ENCODE assay signal across 14 cellular contexts in the genomic region with DNA sequence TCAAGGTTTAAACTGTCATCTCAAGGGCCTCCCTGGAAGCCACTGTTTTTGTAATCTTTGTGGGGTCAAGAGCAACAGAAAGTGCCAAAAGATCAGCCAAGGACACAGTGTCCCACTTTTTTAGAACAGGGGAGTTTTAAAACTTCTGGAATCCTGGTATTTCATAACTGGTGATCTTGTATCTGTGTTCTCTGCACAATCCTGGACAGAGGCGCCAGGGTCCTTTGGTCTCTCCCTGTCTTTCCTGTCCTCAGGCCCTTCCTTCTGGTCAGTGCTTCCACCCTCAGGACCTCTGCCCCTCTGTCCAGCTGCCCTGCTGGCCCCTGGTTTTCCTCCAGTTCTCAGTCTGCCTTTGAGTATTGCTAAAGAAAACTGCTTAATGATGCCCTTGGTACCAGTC. TPM values are rescaled to one million over a fixed set of nuclear protein-coding genes. Genes with fewer than 3 reads are reported as not detected.
DNase-seq lines count a peak whose midpoint lies in the region; ATAC-seq and TF ChIP-seq lines count a peak whose summit lies in the region.
"Had no signal": no experiment of that assay in that cellular context is flagged by ENCODE, and none has a peak within 500 bp of the region (broad histone marks: within the 10 kb centered on the region; RNA-seq: fewer than 3 reads in every experiment).

No MANE protein-coding gene starts in this region.

- DNase-seq in heart right ventricle (peak in 1 of 2 donors; percentile 47), ovary (peak; percentile 38 to 75 (median 66)), tibial nerve (ENCODE audit: low spot score in 2 of 2) (peak; percentile 64 to 72), Calu3 (no peak)
- DNase-seq in stimulated activated CD4-positive, alpha-beta T cell treated with anti-CD3 and anti-CD28 coated beads, Interleukin-4, amount 100 ng/mL, for 4 hours = no peak
- DNase-seq in activated T-helper 2 cell treated with anti-CD3 and anti-CD28 coated beads, Interferon-gamma antibody, Interleukin-2, Interleukin-4, amounts not matched to agents 10 μg/mL and 5 μg/mL and 100 μg/mL, durations not matched to agents 14 hours and 24 hours and 36 hours (ENCODE audit: low spot score) = no peak
- DNase-seq: activated CD8-positive, alpha-beta memory T cell treated with anti-CD3 and anti-CD28 coated beads for 24 hours; HCEC 1CT; NCI-H1436 treated with DMSO at 0.1 percent for 48 hours; NCI-H345 had no signal

- TF ChIP-seq EP300 in ovary (IDR thresholded peaks at IDR 0.05) (no peak), tibial nerve (IDR thresholded peaks at IDR 0.05) (peak; percentile 74 to 87)

- TF ChIP-seq POLR2A in ovary (IDR thresholded peaks at IDR 0.05) = no peak
- TF ChIP-seq POLR2A in tibial nerve (IDR thresholded peaks at IDR 0.05) = no peak

- H3K36me3 ChIP-seq in heart right ventricle (no peaks in the 10 kb centered on the region), ovary (no peaks in the 10 kb centered on the region), tibial nerve (no peaks in the 10 kb centered on the region)

- H3K27me3 ChIP-seq in heart right ventricle (no peaks in the 10 kb centered on the region), ovary (no peaks in the 10 kb centered on the region), tibial nerve (no peaks in the 10 kb centered on the region)

- BruUV-seq in Calu3 (replicated peaks; lab: Mats Ljungman, UMichigan) = no TSS peak

- WGBS in heart right ventricle, 2 donors = 46 to 65% methylated on average over 1 of the region's 1 CpG
- 7 to 25% (median 8%) methylated on average over 1 of the region's 1 CpG for WGBS in ovary, 3 donors
- WGBS in tibial nerve, 2 donors = 37 to 47% methylated on average over 1 of the region's 1 CpG

- peaks cover 83% of the 10 kb centered on the region for H3K4me1 Mint-ChIP-seq in brain
- no peaks in the 10 kb centered on the region for H3K4me1 Mint-ChIP-seq in Calu3 (ENCODE audit: low read depth, unreplicated experiment)
- peaks cover 15% of the 10 kb centered on the region for H3K4me1 Mint-ChIP-seq in activated T-helper 2 cell treated with anti-CD3 and anti-CD28 coated beads, Interferon-gamma antibody, Interleukin-2, Interleukin-4, amounts not matched to agents 10 μg/mL and 5 μg/mL and 100 μg/mL, durations not matched to agents 14 hours and 24 hours and 36 hours (ENCODE audit: low read depth)

- ATAC-seq in heart right ventricle = peak in 6 of 8 donors; percentile 49 to 88 (median 78)
- ATAC-seq in HG03460 (IDR thresholded peaks at IDR 0.05; ENCODE audit: unreplicated experiment) = no peak

- H3K27ac ChIP-seq in heart right ventricle (peak overlapping the region in 6 of 10 donors; percentile 2 to 35 (median 14)), ovary (peak overlapping the region in 1 of 2 donors; percentile 15), tibial nerve (peak overlapping the region in 1 of 4 donors; percentile 60)
- H3K27ac ChIP-seq: skin epidermis had no signal

- CTCF ChIA-PET in Calu3 (lab: Charles Lee) = no interaction called here

- TF ChIP-seq CTCF in brain (conservative IDR thresholded peaks at IDR 0.05) (no peak), heart right ventricle (IDR thresholded peaks at IDR 0.05) (no peak), ovary (IDR thresholded peaks at IDR 0.05) (no peak), tibial nerve (IDR thresholded peaks at IDR 0.05) (no peak), Calu3 (IDR thresholded peaks at IDR 0.05; ENCODE audit: unreplicated experiment) (no peak)

- H3K9me3 ChIP-seq in heart right ventricle (no peaks in the 10 kb centered on the region), ovary (no peaks in the 10 kb centered on the region), tibial nerve (no peaks in the 10 kb centered on the region)

- H3K4me3 Mint-ChIP-seq in brain (peak overlapping the region in 2 of 5 experiments; percentile 47 to 71), Calu3 (ENCODE audit: low read depth, unreplicated experiment) (no peak overlapping the region)
- no peak overlapping the region for H3K4me3 Mint-ChIP-seq in activated T-helper 2 cell treated with anti-CD3 and anti-CD28 coated beads, Interferon-gamma antibody, Interleukin-2, Interleukin-4, amounts not matched to agents 10 μg/mL and 5 μg/mL and 100 μg/mL, durations not matched to agents 14 hours and 24 hours and 36 hours (ENCODE audit: low read depth)

- H3K9me3 Mint-ChIP-seq in brain (peaks cover 0 to 3% (median 0%) of the 10 kb centered on the region in 5 experiments), Calu3 (ENCODE audit: low read depth, unreplicated experiment) (no peaks in the 10 kb centered on the region)
- no peaks in the 10 kb centered on the region for H3K9me3 Mint-ChIP-seq in activated T-helper 2 cell treated with anti-CD3 and anti-CD28 coated beads, Interferon-gamma antibody, Interleukin-2, Interleukin-4, amounts not matched to agents 10 μg/mL and 5 μg/mL and 100 μg/mL, durations not matched to agents 14 hours and 24 hours and 36 hours

- H3K4me1 ChIP-seq in heart right ventricle = peaks cover 3 to 37% (median 21%) of the 10 kb centered on the region in 9 donors
- H3K4me1 ChIP-seq in ovary (ENCODE audit: insufficient read depth) = peaks cover 8% of the 10 kb centered on the region
- peaks cover 0 to 38% (median 0%) of the 10 kb centered on the region in 4 donors for H3K4me1 ChIP-seq in tibial nerve

- H3K36me3 Mint-ChIP-seq in brain (peaks cover under 1% of the 10 kb centered on the region), Calu3 (ENCODE audit: insufficient read depth, unreplicated experiment) (no peaks in the 10 kb centered on the region)
- no peaks in the 10 kb centered on the region for H3K36me3 Mint-ChIP-seq in activated T-helper 2 cell treated with anti-CD3 and anti-CD28 coated beads, Interferon-gamma antibody, Interleukin-2, Interleukin-4, amounts not matched to agents 10 μg/mL and 5 μg/mL and 100 μg/mL, durations not matched to agents 14 hours and 24 hours and 36 hours (ENCODE audit: low read depth)

- no peak overlapping the region for H3K4me3 ChIP-seq in heart right ventricle
- no peak overlapping the region for H3K4me3 ChIP-seq in ovary
- no peak overlapping the region for H3K4me3 ChIP-seq in tibial nerve
- H3K4me3 ChIP-seq: skin epidermis had no signal

- H3K27me3 Mint-ChIP-seq in brain = no peaks in the 10 kb centered on the region
- H3K27me3 Mint-ChIP-seq in Calu3 (ENCODE audit: unreplicated experiment) = no peaks in the 10 kb centered on the region
- H3K27me3 Mint-ChIP-seq in activated T-helper 2 cell treated with anti-CD3 and anti-CD28 coated beads, Interferon-gamma antibody, Interleukin-2, Interleukin-4, amounts not matched to agents 10 μg/mL and 5 μg/mL and 100 μg/mL, durations not matched to agents 14 hours and 24 hours and 36 hours (ENCODE audit: low read depth) = peaks cover 20% of the 10 kb centered on the region

- peak overlapping the region in 4 of 5 experiments; percentile 3 to 94 (median 80) for H3K27ac Mint-ChIP-seq in brain
- no peak overlapping the region for H3K27ac Mint-ChIP-seq in Calu3 (ENCODE audit: unreplicated experiment)
- H3K27ac Mint-ChIP-seq in activated T-helper 2 cell treated with anti-CD3 and anti-CD28 coated beads, Interferon-gamma antibody, Interleukin-2, Interleukin-4, amounts not matched to agents 10 μg/mL and 5 μg/mL and 100 μg/mL, durations not matched to agents 14 hours and 24 hours and 36 hours = no peak overlapping the region

- intact Hi-C loops in heart right ventricle (cut with DNase I) = no loop called here
- intact Hi-C loops in ovary (cut with DNase I) = no loop called here
- intact Hi-C loops in Calu3 (cut with micrococcal nuclease; ENCODE audit: unreplicated experiment) = no loop called here
- intact Hi-C loops in activated T-helper 2 cell treated with anti-CD3 and anti-CD28 coated beads, Interferon-gamma antibody, Interleukin-2, Interleukin-4, amounts not matched to agents 10 μg/mL and 5 μg/mL and 100 μg/mL, durations not matched to agents 14 hours and 24 hours and 36 hours (cut with micrococcal nuclease) = no loop called here

RNA-seq across cellular contexts. Expression of gene WASF3, which starts 47.3 kb away (rescaled TPM):
- polyA plus RNA-seq in brain (ENCODE audit: insufficient read depth, low read depth, low replicate concordance) (20.0 TPM), heart right ventricle (1 to 10 TPM; 2.7 to 5.9 TPM), ovary (10 to 100 TPM; 11.5 to 28.4 TPM)
- total RNA-seq in heart right ventricle (10 to 100 TPM in 1 of 10 donors, 1 to 10 TPM in 9; 6.8 to 13.6 (median 9.1) TPM), ovary (10 to 100 TPM; 12.0 to 37.1 (median 34.6) TPM), tibial nerve (10 to 100 TPM; 23.7 to 47.9 (median 40.7) TPM), Calu3 (2022) (8.7 and 10.1 TPM in 2 replicates)
- 0.25 and 0.57 TPM in 2 replicates for total RNA-seq in activated T-helper 2 cell treated with anti-CD3 and anti-CD28 coated beads, Interferon-gamma antibody, Interleukin-2, Interleukin-4, amounts not matched to agents 10 μg/mL and 5 μg/mL and 100 μg/mL, durations not matched to agents 14 hours and 24 hours and 36 hours
- total RNA-seq: T-helper 1 cell treated with Interleukin-12 subunit alpha and Interleukin-12 subunit beta and Interleukin-4 antibody, amounts not matched to agents 30 ng/mL and 1 ng/mL, for 36 hours had no signal

Comparison
In these comparisons a context has a peak if more than half of its experiments do, and no peak if none do; other contexts are left out.
1. H3K27ac Mint-ChIP-seq: peak in brain (4 of 5); none in Calu3 (single experiment) and activated T-helper 2 cell treated with anti-CD3 and anti-CD28 coated beads, Interferon-gamma antibody, Interleukin-2, Interleukin-4, amounts not matched to agents 10 μg/mL and 5 μg/mL and 100 μg/mL, durations not matched to agents 14 hours and 24 hours and 36 hours (single experiment).
2. DNase-seq: peak in ovary (5 of 5) and tibial nerve (2 of 2); none in Calu3 (single experiment), stimulated activated CD4-positive, alpha-beta T cell treated with anti-CD3 and anti-CD28 coated beads, Interleukin-4, amount 100 ng/mL, for 4 hours (0 of 2) and activated T-helper 2 cell treated with anti-CD3 and anti-CD28 coated beads, Interferon-gamma antibody, Interleukin-2, Interleukin-4, amounts not matched to agents 10 μg/mL and 5 μg/mL and 100 μg/mL, durations not matched to agents 14 hours and 24 hours and 36 hours (single experiment).